In the genomic region with DNA sequence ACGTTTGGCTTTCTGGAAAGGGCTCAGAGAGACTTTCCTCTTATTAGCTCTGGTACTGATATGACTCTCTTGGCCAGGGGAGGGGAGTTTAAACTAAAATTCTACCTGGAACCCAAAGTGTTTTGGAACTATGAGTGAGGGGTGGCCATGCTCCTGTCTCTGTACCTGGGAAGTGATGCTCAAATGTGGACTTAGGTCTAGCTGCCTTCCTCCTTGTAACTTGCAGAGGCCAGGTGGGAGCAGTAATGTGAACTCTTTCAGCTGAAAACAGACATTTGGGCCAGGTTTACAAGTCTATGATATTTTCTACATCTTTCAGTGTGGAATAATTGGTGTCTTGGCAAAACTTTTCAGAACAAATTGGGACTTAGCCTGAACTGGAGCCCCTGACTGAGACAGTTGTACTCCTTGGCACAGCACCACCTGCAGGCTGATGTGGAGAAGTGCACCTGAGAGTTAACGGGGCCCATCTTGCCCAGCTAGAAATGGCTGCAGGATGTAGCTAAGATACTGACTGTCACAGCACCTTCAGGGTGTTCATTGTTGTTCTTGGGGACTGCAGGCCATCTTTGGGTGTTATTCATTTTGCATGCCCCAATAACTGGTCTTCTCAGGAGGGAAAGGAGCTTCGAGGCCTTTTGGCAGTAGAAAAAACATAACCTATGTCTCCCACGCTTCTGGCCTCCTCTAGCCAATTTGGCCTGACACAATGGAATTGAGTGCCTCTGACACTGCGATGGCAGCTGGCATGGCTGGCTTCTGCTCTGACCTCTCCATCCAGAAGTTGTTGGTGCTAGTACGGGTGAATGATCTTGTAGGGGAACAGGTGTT, we compare ENCODE assay signal across 8 cellular contexts. TPM values are rescaled to one million over a fixed set of nuclear protein-coding genes. Genes with fewer than 3 reads are reported as not detected.
DNase-seq lines count a peak whose midpoint lies in the region; ATAC-seq, FAIRE-seq and TF ChIP-seq lines count a peak whose summit lies in the region.

No MANE protein-coding gene starts in this region.

- no peaks in the 10 kb centered on the region for H4K20me1 ChIP-seq in DOHH2 (ENCODE audit: control insufficient read depth, insufficient read depth, low read depth, low read length)

- DNase-seq in HuH-7 (ENCODE audit: low spot score): peak; percentile 55
- peak; percentile 89 for DNase-seq in RPMI8226
- DNase-seq in activated T-helper 1 cell treated with anti-CD3 and anti-CD28 coated beads, Interleukin-12 subunit alpha, Interleukin-12 subunit beta, Interleukin-2, Interleukin-4 antibody, amounts not matched to agents 30 ng/mL and 10 ng/mL and 1 ng/mL, durations not matched to agents 14 hours and 24 hours and 36 hours (ENCODE audit: low spot score): peak; percentile 61
- DNase-seq in foreskin fibroblast: peak; percentile 65 to 89
- DNase-seq in pancreas: peak in 5 of 6 donors; percentile 17 to 74 (median 43)
- peak; percentile 23 to 62 for DNase-seq in tibial nerve (ENCODE audit: low spot score in 2 of 2)

- H3K4me1 Mint-ChIP-seq in activated T-helper 1 cell treated with anti-CD3 and anti-CD28 coated beads, Interleukin-12 subunit alpha, Interleukin-12 subunit beta, Interleukin-2, Interleukin-4 antibody, amounts not matched to agents 30 ng/mL and 10 ng/mL and 1 ng/mL, durations not matched to agents 14 hours and 24 hours and 36 hours (ENCODE audit: low read depth): peaks cover 46% of the 10 kb centered on the region

- no peak overlapping the region for H3K4me2 ChIP-seq in DOHH2 (ENCODE audit: low read length)

- 48 to 58% methylated on average over 6 of the region's 6 CpGs for WGBS in pancreas, 2 donors
- 65 to 68% methylated on average over 6 of the region's 6 CpGs for WGBS in tibial nerve, 2 donors

- H3K36me3 Mint-ChIP-seq in activated T-helper 1 cell treated with anti-CD3 and anti-CD28 coated beads, Interleukin-12 subunit alpha, Interleukin-12 subunit beta, Interleukin-2, Interleukin-4 antibody, amounts not matched to agents 30 ng/mL and 10 ng/mL and 1 ng/mL, durations not matched to agents 14 hours and 24 hours and 36 hours (ENCODE audit: low read depth): peaks cover 45% of the 10 kb centered on the region

- TF ChIP-seq EP300 in tibial nerve (IDR thresholded peaks at IDR 0.05): no peak

- TF ChIP-seq CTCF in DOHH2 (IDR thresholded peaks at IDR 0.05; ENCODE audit: low read depth, low read length, poor library complexity, severe bottlenecking): peak; percentile 95
- TF ChIP-seq CTCF in foreskin fibroblast (IDR thresholded peaks at IDR 0.05; ENCODE audit: low read depth, low read length): peak; percentile 92
- peak; percentile 60 to 83 (median 78) for TF ChIP-seq CTCF in pancreas (IDR thresholded peaks at IDR 0.05)
- peak; percentile 75 to 83 (median 79) for TF ChIP-seq CTCF in tibial nerve (IDR thresholded peaks at IDR 0.05)

- no peaks in the 10 kb centered on the region for H3K4me1 ChIP-seq in DOHH2 (ENCODE audit: control insufficient read depth, low read length)
- H3K4me1 ChIP-seq in pancreas: no peaks in the 10 kb centered on the region
- no peaks in the 10 kb centered on the region for H3K4me1 ChIP-seq in tibial nerve

- no peak overlapping the region for H3K4me3 Mint-ChIP-seq in activated T-helper 1 cell treated with anti-CD3 and anti-CD28 coated beads, Interleukin-12 subunit alpha, Interleukin-12 subunit beta, Interleukin-2, Interleukin-4 antibody, amounts not matched to agents 30 ng/mL and 10 ng/mL and 1 ng/mL, durations not matched to agents 14 hours and 24 hours and 36 hours

- no peaks in the 10 kb centered on the region for H3K9me2 ChIP-seq in DOHH2 (replicated peaks; ENCODE audit: control insufficient read depth, low read length)

- no peaks in the 10 kb centered on the region for H3K27me3 Mint-ChIP-seq in activated T-helper 1 cell treated with anti-CD3 and anti-CD28 coated beads, Interleukin-12 subunit alpha, Interleukin-12 subunit beta, Interleukin-2, Interleukin-4 antibody, amounts not matched to agents 30 ng/mL and 10 ng/mL and 1 ng/mL, durations not matched to agents 14 hours and 24 hours and 36 hours (ENCODE audit: insufficient read depth)

- intact Hi-C loops in activated T-helper 1 cell treated with anti-CD3 and anti-CD28 coated beads, Interleukin-12 subunit alpha, Interleukin-12 subunit beta, Interleukin-2, Interleukin-4 antibody, amounts not matched to agents 30 ng/mL and 10 ng/mL and 1 ng/mL, durations not matched to agents 14 hours and 24 hours and 36 hours (cut with micrococcal nuclease): loop anchor here (1.0 kb wide), 4 partner anchors 14 to 79 kb away; no protein-coding TSS in a partner anchor
- intact Hi-C loops in pancreas (cut with DNase I): no loop called here

- H3K36me3 ChIP-seq in DOHH2 (ENCODE audit: control insufficient read depth, low read length): no peaks in the 10 kb centered on the region
- H3K36me3 ChIP-seq in pancreas: no peaks in the 10 kb centered on the region
- peaks cover 0 to 5% (median 0%) of the 10 kb centered on the region in 3 donors for H3K36me3 ChIP-seq in tibial nerve

- no peaks in the 10 kb centered on the region for H3F3A ChIP-seq in DOHH2 (ENCODE audit: control insufficient read depth, insufficient read depth)

- peaks cover 9% of the 10 kb centered on the region; the same call in 1 of the 2 replicates for H3K27me3 ChIP-seq in DOHH2 (ENCODE audit: control insufficient read depth, low read length)
- peaks cover 0 to 4% (median 0%) of the 10 kb centered on the region in 4 donors for H3K27me3 ChIP-seq in pancreas
- no peaks in the 10 kb centered on the region for H3K27me3 ChIP-seq in tibial nerve

- H3K9me3 Mint-ChIP-seq in activated T-helper 1 cell treated with anti-CD3 and anti-CD28 coated beads, Interleukin-12 subunit alpha, Interleukin-12 subunit beta, Interleukin-2, Interleukin-4 antibody, amounts not matched to agents 30 ng/mL and 10 ng/mL and 1 ng/mL, durations not matched to agents 14 hours and 24 hours and 36 hours: no peaks in the 10 kb centered on the region

- ATAC-seq in GM21526 (IDR thresholded peaks at IDR 0.05; ENCODE audit: low FRiP score, unreplicated experiment) (peak; percentile 92), pancreas (peak; percentile 67 to 97 (median 90))

- FAIRE-seq in pancreas (lab: Jason Lieb, UNC): no peak

- no peak overlapping the region for H3K4me3 ChIP-seq in DOHH2 (ENCODE audit: low read length)
- no peak overlapping the region for H3K4me3 ChIP-seq in foreskin fibroblast (ENCODE audit: low read depth in 1 of 2, low read length in 2 of 2)
- no peak overlapping the region for H3K4me3 ChIP-seq in pancreas
- no peak overlapping the region for H3K4me3 ChIP-seq in tibial nerve

- no peaks in the 10 kb centered on the region for H3K79me2 ChIP-seq in DOHH2 (ENCODE audit: control insufficient read depth, low read length)

- TF ChIP-seq POLR2A in tibial nerve (IDR thresholded peaks at IDR 0.05): no peak

- H3K27ac ChIP-seq in DOHH2 (ENCODE audit: low read depth, low read length) (no peak overlapping the region), pancreas (no peak overlapping the region), tibial nerve (no peak overlapping the region)

- H3K9me3 ChIP-seq in DOHH2 (ENCODE audit: control insufficient read depth, insufficient read depth, low read length): no peaks in the 10 kb centered on the region
- no peaks in the 10 kb centered on the region for H3K9me3 ChIP-seq in pancreas
- no peaks in the 10 kb centered on the region for H3K9me3 ChIP-seq in tibial nerve

- peak overlapping the region; percentile 34 for H3K27ac Mint-ChIP-seq in activated T-helper 1 cell treated with anti-CD3 and anti-CD28 coated beads, Interleukin-12 subunit alpha, Interleukin-12 subunit beta, Interleukin-2, Interleukin-4 antibody, amounts not matched to agents 30 ng/mL and 10 ng/mL and 1 ng/mL, durations not matched to agents 14 hours and 24 hours and 36 hours

RNA-seq across cellular contexts. Expression of a gene that starts 37.1 kb away (rescaled TPM):
- 27.1 and 29.3 TPM in 2 replicates for total RNA-seq in activated T-helper 1 cell treated with anti-CD3 and anti-CD28 coated beads, Interleukin-12 subunit alpha, Interleukin-12 subunit beta, Interleukin-2, Interleukin-4 antibody, amounts not matched to agents 30 ng/mL and 10 ng/mL and 1 ng/mL, durations not matched to agents 14 hours and 24 hours and 36 hours
- total RNA-seq in pancreas (1 to 10 TPM in 3 of 6 donors, under 1 TPM in 3; 0.24 to 2.6 (median 0.99) TPM), tibial nerve (10 to 100 TPM in 3 of 4 donors, 1 to 10 TPM in 1; 7.8 to 19.0 (median 12.7) TPM)
- polyA plus RNA-seq in pancreas: under 1 TPM; 0.23 to 0.26 TPM
